20 cellular contexts compared by ENCODE assay signal in genomic region chr4:19835429-19835828, GRCh38.
DNase-seq lines count a peak whose midpoint lies in the region; TF ChIP-seq lines count a peak whose summit lies in the region.
"Had no signal": no experiment of that assay in that cellular context is flagged by ENCODE, and none has a peak within 500 bp of the region (broad histone marks: within the 10 kb centered on the region; RNA-seq: fewer than 3 reads in every experiment).

No MANE protein-coding gene starts in this region.

- WGBS in mesenchymal stem cell: 86% methylated on average over 2 of the region's 3 CpGs

- no peak overlapping the region for H3K23ac ChIP-seq in mesenchymal stem cell (ENCODE audit: low read length in 2 of 2)

- H4K8ac ChIP-seq in mesenchymal stem cell (ENCODE audit: low read length): no peak overlapping the region

- H3K4ac ChIP-seq in mesenchymal stem cell (ENCODE audit: low read depth in 1 of 2, low read length in 2 of 2): no peak overlapping the region

- no peaks in the 10 kb centered on the region for H4K20me1 ChIP-seq in MM.1S (ENCODE audit: insufficient read depth, low read length)
- H4K20me1 ChIP-seq: BLaER1 had no signal

- no peaks in the 10 kb centered on the region for H3K9me3 ChIP-seq in MM.1S (replicated peaks; ENCODE audit: insufficient read depth, low read length)
- H3K9me3 ChIP-seq in mesenchymal stem cell (ENCODE audit: control insufficient read depth, low read length): no peaks in the 10 kb centered on the region
- H3K9me3 ChIP-seq in breast epithelium: no peaks in the 10 kb centered on the region
- H3K9me3 ChIP-seq: BE2C, BLaER1 had no signal

- H3K27me3 ChIP-seq in MM.1S (replicated peaks; ENCODE audit: insufficient read depth, low read length): no peaks in the 10 kb centered on the region
- no peaks in the 10 kb centered on the region for H3K27me3 ChIP-seq in mesenchymal stem cell (ENCODE audit: control insufficient read depth in 1 of 2, insufficient read depth in 1 of 2, low read length in 2 of 2)
- no peaks in the 10 kb centered on the region for H3K27me3 ChIP-seq in breast epithelium
- H3K27me3 ChIP-seq: BE2C, BLaER1 had no signal

- intact Hi-C loops in breast epithelium (cut with DNase I; ENCODE audit: low total_unique reads): no loop called here

- no peaks in the 10 kb centered on the region for H3F3A ChIP-seq in MM.1S (ENCODE audit: insufficient read depth, low read length)

- H3K79me1 ChIP-seq in mesenchymal stem cell (replicated peaks; ENCODE audit: low read length, poor library complexity, severe bottlenecking): no peaks in the 10 kb centered on the region

- H3K4me2 ChIP-seq in MM.1S (ENCODE audit: low read depth, low read length) (no peak overlapping the region), mesenchymal stem cell (ENCODE audit: low read length, poor library complexity, severe bottlenecking) (no peak overlapping the region)
- H3K4me2 ChIP-seq: BLaER1 had no signal

- no peak overlapping the region for H2BK5ac ChIP-seq in mesenchymal stem cell (ENCODE audit: low read depth, low read length, poor library complexity, severe bottlenecking)

- TF ChIP-seq CTCF in 22Rv1 (IDR thresholded peaks at IDR 0.05) (no peak), MM.1S (IDR thresholded peaks at IDR 0.05; ENCODE audit: low read length) (no peak), breast epithelium (IDR thresholded peaks at IDR 0.05) (no peak)

- H3K27ac ChIP-seq in 22Rv1 (peak overlapping the region; percentile 16; the same call in 1 of the 2 replicates), MM.1S (ENCODE audit: low read length) (no peak overlapping the region), mesenchymal stem cell (ENCODE audit: low read length, poor library complexity, severe bottlenecking) (no peak overlapping the region), breast epithelium (no peak overlapping the region)
- H3K27ac ChIP-seq: BLaER1 had no signal

- no peak overlapping the region for H2BK12ac ChIP-seq in mesenchymal stem cell (ENCODE audit: low read length in 2 of 2)

- no peak overlapping the region for H2BK120ac ChIP-seq in mesenchymal stem cell (ENCODE audit: low read depth, low read length)

- H4K91ac ChIP-seq in mesenchymal stem cell (ENCODE audit: low read length): no peak overlapping the region

- no peaks in the 10 kb centered on the region for H3K4me1 ChIP-seq in MM.1S (ENCODE audit: low read length)
- H3K4me1 ChIP-seq in mesenchymal stem cell (ENCODE audit: control insufficient read depth, insufficient read depth, low read depth, low read length): no peaks in the 10 kb centered on the region
- no peaks in the 10 kb centered on the region for H3K4me1 ChIP-seq in breast epithelium
- H3K4me1 ChIP-seq: BE2C, BLaER1 had no signal

- no peak overlapping the region for H2AFZ ChIP-seq in MM.1S (ENCODE audit: low read length)
- no peak overlapping the region for H2AFZ ChIP-seq in mesenchymal stem cell (ENCODE audit: low read depth, low read length)

- H2BK15ac ChIP-seq in mesenchymal stem cell (ENCODE audit: low read depth, poor library complexity, severe bottlenecking): no peak overlapping the region

- H3K9ac ChIP-seq in MM.1S (ENCODE audit: low read length) (no peak overlapping the region), mesenchymal stem cell (ENCODE audit: low read length) (no peak overlapping the region)
- H3K9ac ChIP-seq: BLaER1 had no signal

- no peak for TF ChIP-seq POLR2A in breast epithelium (IDR thresholded peaks at IDR 0.05)

- H2AK5ac ChIP-seq in mesenchymal stem cell (ENCODE audit: low read length, severe bottlenecking): no peak overlapping the region

- H3K14ac ChIP-seq in mesenchymal stem cell (ENCODE audit: low read length in 2 of 2): no peak overlapping the region

- H3K4me3 ChIP-seq in MM.1S (ENCODE audit: low read length) (no peak overlapping the region), mesenchymal stem cell (ENCODE audit: insufficient read depth in 1 of 2, low read depth in 1 of 2, low read length in 2 of 2) (no peak overlapping the region), breast epithelium (no peak overlapping the region)
- H3K4me3 ChIP-seq: BLaER1 had no signal

- H3K79me2 ChIP-seq in MM.1S (ENCODE audit: low read length): no peaks in the 10 kb centered on the region

- DNase-seq in MM.1S (peak; percentile 15), NCI-H526 treated with DMSO at 0.1 percent for 48 hours (lab: John Stamatoyannopoulos, UW) (peak; percentile 77), mesenchymal stem cell (no peak), SHP77 treated with DMSO at 0.1 percent for 48 hours (lab: John Stamatoyannopoulos, UW) (no peak), breast epithelium (ENCODE audit: low spot score in 2 of 2) (no peak)
- DNase-seq: 8988T; ACHN; BE2C; C1 segment of cervical spinal cord; CD4-positive, alpha-beta memory T cell; CD4-positive, CD25-positive, alpha-beta regulatory T cell; CD8-positive, alpha-beta memory T cell; COR-L47; DMS 273 treated with DMSO at 0.1 percent for 48 hours; DMS153; DMS53; DMS79; GF-D8 had no signal

- no peak overlapping the region for H3K18ac ChIP-seq in mesenchymal stem cell (ENCODE audit: low read depth in 1 of 2, low read length in 2 of 2)

- no peaks in the 10 kb centered on the region for H3K9me2 ChIP-seq in MM.1S (replicated peaks; ENCODE audit: insufficient read depth, low read length)

- no peaks in the 10 kb centered on the region for H3K36me3 ChIP-seq in MM.1S (replicated peaks; ENCODE audit: insufficient read depth, low read length)
- H3K36me3 ChIP-seq in mesenchymal stem cell (ENCODE audit: control insufficient read depth in 1 of 2, insufficient read depth in 2 of 2, low read depth in 1 of 2, low read length in 2 of 2): no peaks in the 10 kb centered on the region
- no peaks in the 10 kb centered on the region for H3K36me3 ChIP-seq in breast epithelium
- H3K36me3 ChIP-seq: BE2C, BLaER1 had no signal

Comparison
In these comparisons a context has a peak if more than half of its experiments do, and no peak if none do; other contexts are left out.
1. DNase-seq: peak in MM.1S (single experiment) and NCI-H526 treated with DMSO at 0.1 percent for 48 hours (single experiment); none in mesenchymal stem cell (single experiment), SHP77 treated with DMSO at 0.1 percent for 48 hours (single experiment) and breast epithelium (0 of 2).